Comparison of ENCODE assay signal across 14 cellular contexts in genomic region chr17:70956731-70957130, GRCh38.
DNase-seq lines count a peak whose midpoint lies in the region; ATAC-seq, FAIRE-seq and TF ChIP-seq lines count a peak whose summit lies in the region.
"Had no signal": no experiment of that assay in that cellular context is flagged by ENCODE, and none has a peak within 500 bp of the region (broad histone marks: within the 10 kb centered on the region; RNA-seq: fewer than 3 reads in every experiment).

No MANE protein-coding gene starts in this region.

- TF ChIP-seq CTCF in cardiac fibroblast (IDR thresholded peaks at IDR 0.05; ENCODE audit: low read depth, low read length) (no peak), gastrocnemius medialis (IDR thresholded peaks at IDR 0.05 in 4 of 5, conservative IDR thresholded peaks at IDR 0.05 in 1 of 5) (no peak), heart right ventricle (IDR thresholded peaks at IDR 0.05) (no peak)

- H3K27ac ChIP-seq in gastrocnemius medialis (no peak overlapping the region), heart right ventricle (no peak overlapping the region)
- H3K27ac ChIP-seq: BLaER1 treated with 17β-estradiol and CSF1 and Interleukin-3, amounts not matched to agents 10 nM and 100 nM had no signal

- intact Hi-C loops in gastrocnemius medialis (cut with DNase I; ENCODE audit: low total_unique reads), result no loop called here
- intact Hi-C loops in heart right ventricle (cut with DNase I), result no loop called here

- DNase-seq in H54 (ENCODE audit: insufficient read length, low spot score) (no peak), cardiac fibroblast (ENCODE audit: low read depth in 2 of 2) (peak; percentile 5 to 33), fibroblast of peridontal ligament (ENCODE audit: extremely low read depth) (peak; percentile 6), foreskin melanocyte (no peak), gastrocnemius medialis (no peak), heart right ventricle (no peak), OCI-M2 (lab: John Stamatoyannopoulos, UW; ENCODE audit: unreplicated experiment) (no peak)
- DNase-seq: 8988T; Calu3; CD8-positive, alpha-beta T cell; DMS79 treated with DMSO at 0.1 percent for 48 hours; GF-D8; HCEC 1CT had no signal

- no peaks in the 10 kb centered on the region for H3K27me3 ChIP-seq in gastrocnemius medialis
- no peaks in the 10 kb centered on the region for H3K27me3 ChIP-seq in heart right ventricle
- H3K27me3 ChIP-seq: BLaER1 treated with 17β-estradiol and CSF1 and Interleukin-3, amounts not matched to agents 10 nM and 100 nM had no signal

- in situ Hi-C loops in gastrocnemius medialis (cut with MboI; ENCODE audit: low sequenced_read_pairs in 4 of 4), result no loop called here

- H3K4me3 ChIP-seq in cardiac fibroblast (replicated peaks in 1 of 2; ENCODE audit: low read depth in 2 of 2, low read length in 2 of 2) (no peak overlapping the region), gastrocnemius medialis (no peak overlapping the region), heart right ventricle (no peak overlapping the region)
- H3K4me3 ChIP-seq: BLaER1 treated with 17β-estradiol and CSF1 and Interleukin-3, amounts not matched to agents 10 nM and 100 nM had no signal

- H3K9me3 ChIP-seq in gastrocnemius medialis, result no peaks in the 10 kb centered on the region
- H3K9me3 ChIP-seq in heart right ventricle, result peaks cover 0 to 13% (median 5%) of the 10 kb centered on the region in 11 donors
- H3K9me3 ChIP-seq: BLaER1 treated with 17β-estradiol and CSF1 and Interleukin-3, amounts not matched to agents 10 nM and 100 nM had no signal

- no peak for ATAC-seq in gastrocnemius medialis
- no peak for ATAC-seq in heart right ventricle
- ATAC-seq: CD8-positive, alpha-beta T cell had no signal

- peak; percentile 70 for FAIRE-seq in H54 (lab: Jason Lieb, UNC)

- 64 to 67% methylated on average over 5 of the region's 5 CpGs for WGBS in heart right ventricle, 2 donors

- TF ChIP-seq POLR2A in H54 (IDR thresholded peaks at IDR 0.05; ENCODE audit: low read depth, low read length) (no peak), gastrocnemius medialis (IDR thresholded peaks at IDR 0.05) (no peak)

- H3K4me1 ChIP-seq in gastrocnemius medialis (no peaks in the 10 kb centered on the region), heart right ventricle (no peaks in the 10 kb centered on the region)
- H3K4me1 ChIP-seq: BLaER1 treated with 17β-estradiol and CSF1 and Interleukin-3, amounts not matched to agents 10 nM and 100 nM had no signal

- H3K36me3 ChIP-seq in gastrocnemius medialis (no peaks in the 10 kb centered on the region), heart right ventricle (no peaks in the 10 kb centered on the region)
- H3K36me3 ChIP-seq: BLaER1 treated with 17β-estradiol and CSF1 and Interleukin-3, amounts not matched to agents 10 nM and 100 nM had no signal

Comparison
In these comparisons a context has a peak if more than half of its experiments do, and no peak if none do; other contexts are left out.
1. DNase-seq: peak in cardiac fibroblast (2 of 2) and fibroblast of peridontal ligament (single experiment); none in H54 (single experiment), foreskin melanocyte (single experiment), gastrocnemius medialis (0 of 2), heart right ventricle (0 of 2) and OCI-M2 (single experiment).